1 cellular context compared by ENCODE assay signal in the genomic region with DNA sequence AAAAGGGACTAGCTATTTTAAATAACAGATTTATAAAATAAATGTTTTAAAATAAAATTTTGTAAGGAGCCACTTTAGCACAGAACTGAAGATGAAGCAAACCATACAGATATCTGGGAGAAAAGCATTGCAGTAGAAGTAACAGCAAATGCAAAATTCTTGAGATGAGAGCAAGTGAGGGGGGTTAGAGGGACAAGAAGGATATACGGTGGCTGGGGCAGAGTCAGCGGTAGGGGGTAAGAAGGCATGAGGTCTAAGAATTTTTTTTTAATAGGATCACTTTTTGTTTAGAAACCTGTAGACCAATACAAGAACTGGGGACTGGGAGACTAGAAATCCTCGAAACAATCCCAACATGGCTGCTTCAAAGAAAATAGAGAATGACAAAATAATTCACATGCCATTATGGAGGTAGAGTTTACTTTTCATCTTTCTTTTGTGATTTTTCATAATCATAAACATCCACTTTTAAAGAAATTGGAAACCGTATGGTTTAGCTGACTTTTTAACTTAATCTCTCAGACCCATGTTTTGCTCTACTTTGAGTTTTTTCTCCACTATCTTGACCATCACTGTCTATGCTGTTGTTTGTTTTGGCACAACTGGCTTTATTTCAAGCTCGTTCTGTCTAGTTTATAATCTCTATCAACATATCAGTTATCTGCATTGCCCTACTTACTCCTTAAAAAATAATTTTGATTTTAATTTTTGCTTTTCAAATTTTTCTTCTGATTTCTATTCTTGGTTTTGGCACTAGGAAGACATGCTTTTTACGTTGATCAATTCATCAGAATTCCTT.
A peak's percentile ranks its signal among the peaks of the same experiment; 100 is the strongest.
TF ChIP-seq lines count a peak whose summit lies in the region.

No MANE protein-coding gene starts in this region.

TF ChIP-seq in K562, 482 proteins besides CTCF, POLR2A, EP300 and RAD21 (continues in another document):
- no peak for TF ChIP-seq ZBTB26 (CRISPR knock-in tag; IDR thresholded peaks at IDR 0.05)
- TF ChIP-seq ZNF318 (IDR thresholded peaks at IDR 0.05; ENCODE audit: borderline replicate concordance in 1 of 2, low read depth in 1 of 2) = 0 out of 4 replicates have a peak, but pooled peaks of 1 of the 2 experiments have one; percentile 48
- TF ChIP-seq, protein P1, sequence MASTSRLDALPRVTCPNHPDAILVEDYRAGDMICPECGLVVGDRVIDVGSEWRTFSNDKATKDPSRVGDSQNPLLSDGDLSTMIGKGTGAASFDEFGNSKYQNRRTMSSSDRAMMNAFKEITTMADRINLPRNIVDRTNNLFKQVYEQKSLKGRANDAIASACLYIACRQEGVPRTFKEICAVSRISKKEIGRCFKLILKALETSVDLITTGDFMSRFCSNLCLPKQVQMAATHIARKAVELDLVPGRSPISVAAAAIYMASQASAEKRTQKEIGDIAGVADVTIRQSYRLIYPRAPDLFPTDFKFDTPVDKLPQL (IDR thresholded peaks at IDR 0.05; ENCODE audit: extremely low read depth, insufficient read length) = no peak
- TF ChIP-seq BDP1 (IDR thresholded peaks at IDR 0.05; ENCODE audit: insufficient read depth, insufficient read length) = no peak
- TF ChIP-seq ZEB2 (IDR thresholded peaks at IDR 0.05) = no peak
- TF ChIP-seq KDM5B (IDR thresholded peaks at IDR 0.05; ENCODE audit: insufficient replicate concordance, low read depth, low read length) = no peak
- TF ChIP-seq YY1 (IDR thresholded peaks at IDR 0.05; ENCODE audit: borderline replicate concordance in 1 of 3, control insufficient read depth in 1 of 3, extremely low read depth in 1 of 3, insufficient read depth in 3 of 3, insufficient read length in 1 of 3, insufficient replicate concordance in 2 of 3, low read depth in 1 of 3, low read length in 2 of 3) = no peak
- no peak for TF ChIP-seq ZBTB9 (CRISPR knock-in tag; IDR thresholded peaks at IDR 0.05)
- peak; percentile 60; the same call in 1 of the 2 replicates for TF ChIP-seq NBN (IDR thresholded peaks at IDR 0.05; ENCODE audit: low read depth)
- 0 out of 2 replicates have a peak, but pooled peaks have one; percentile 22 for TF ChIP-seq SMAD4 (CRISPR knock-in tag; conservative IDR thresholded peaks at IDR 0.05)
- TF ChIP-seq CBFA2T3 (IDR thresholded peaks at IDR 0.05) = peak; percentile 50; the same call in 1 of the 2 replicates
- no peak for TF ChIP-seq MLX (CRISPR knock-in tag; conservative IDR thresholded peaks at IDR 0.05)
- TF ChIP-seq DPF2 (IDR thresholded peaks at IDR 0.05) = peak; percentile 40; the same call in 1 of the 2 replicates
- TF ChIP-seq HMGN3 (IDR thresholded peaks at IDR 0.05; ENCODE audit: borderline replicate concordance, extremely low read depth, insufficient read length, low read depth, low read length) = no peak
- no peak for TF ChIP-seq ZNF311 (CRISPR knock-in tag; IDR thresholded peaks at IDR 0.05)
- TF ChIP-seq ESRRB (CRISPR knock-in tag; IDR thresholded peaks at IDR 0.05; ENCODE audit: borderline replicate concordance) = no peak
- TF ChIP-seq ZSCAN32 (CRISPR knock-in tag; IDR thresholded peaks at IDR 0.05) = no peak
- peak in 1 of 2 experiments; percentile 22; a peak in 1 of 4 replicates for TF ChIP-seq MNT (conservative IDR thresholded peaks at IDR 0.05)
- TF ChIP-seq CCNT2 (IDR thresholded peaks at IDR 0.05; ENCODE audit: borderline replicate concordance, extremely low read depth, insufficient read length, low read depth, low read length) = peak; percentile 31
- TF ChIP-seq ZNF830 (CRISPR knock-in tag; IDR thresholded peaks at IDR 0.05) = no peak
- no peak for TF ChIP-seq TOE1 (IDR thresholded peaks at IDR 0.05; ENCODE audit: borderline replicate concordance)
- TF ChIP-seq TOE1 (CRISPR knock-in tag; IDR thresholded peaks at IDR 0.05; ENCODE audit: borderline replicate concordance, low read depth) = no peak
- 0 out of 2 replicates have a peak, but pooled peaks have one; percentile 9 for TF ChIP-seq SOX6 (IDR thresholded peaks at IDR 0.05)
- TF ChIP-seq ZNF174 (CRISPR knock-in tag; IDR thresholded peaks at IDR 0.05) = no peak
- no peak for TF ChIP-seq HIVEP1 (CRISPR knock-in tag; IDR thresholded peaks at IDR 0.05)
- TF ChIP-seq STAT5B (CRISPR knock-in tag; IDR thresholded peaks at IDR 0.05) = no peak
- no peak for TF ChIP-seq ZNF24 (IDR thresholded peaks at IDR 0.05)
- peak; percentile 50 for TF ChIP-seq NFIC (IDR thresholded peaks at IDR 0.05)
- TF ChIP-seq HBP1 (CRISPR knock-in tag; IDR thresholded peaks at IDR 0.05) = no peak
- peak; percentile 52 for TF ChIP-seq SMARCA4 (IDR thresholded peaks at IDR 0.05)
- TF ChIP-seq, protein P2, sequence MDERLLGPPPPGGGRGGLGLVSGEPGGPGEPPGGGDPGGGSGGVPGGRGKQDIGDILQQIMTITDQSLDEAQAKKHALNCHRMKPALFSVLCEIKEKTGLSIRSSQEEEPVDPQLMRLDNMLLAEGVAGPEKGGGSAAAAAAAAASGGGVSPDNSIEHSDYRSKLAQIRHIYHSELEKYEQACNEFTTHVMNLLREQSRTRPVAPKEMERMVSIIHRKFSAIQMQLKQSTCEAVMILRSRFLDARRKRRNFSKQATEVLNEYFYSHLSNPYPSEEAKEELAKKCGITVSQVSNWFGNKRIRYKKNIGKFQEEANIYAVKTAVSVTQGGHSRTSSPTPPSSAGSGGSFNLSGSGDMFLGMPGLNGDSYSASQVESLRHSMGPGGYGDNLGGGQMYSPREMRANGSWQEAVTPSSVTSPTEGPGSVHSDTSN (CRISPR knock-in tag; IDR thresholded peaks at IDR 0.05; ENCODE audit: low read depth) = no peak
- TF ChIP-seq, protein P2 (tag; conservative IDR thresholded peaks at IDR 0.05; ENCODE audit: low read depth) = no peak
- TF ChIP-seq RBM22 (IDR thresholded peaks at IDR 0.05; ENCODE audit: low read depth, low read length, poor library complexity, severe bottlenecking) = peak; percentile 64
- peak; percentile 55 for TF ChIP-seq ARID1B (IDR thresholded peaks at IDR 0.05)
- no peak for TF ChIP-seq CREBBP (IDR thresholded peaks at IDR 0.05; ENCODE audit: low read depth, low read length)
- TF ChIP-seq GATA2 (CRISPR knock-in tag; IDR thresholded peaks at IDR 0.05) = peak; percentile 49; the same call in 1 of the 2 replicates
